In genomic region chr2:9664365-9664764, GRCh38 we compare ENCODE assay signal across 18 cellular contexts.
"Had no signal": no experiment of that assay in that cellular context is flagged by ENCODE, and none has a peak within 500 bp of the region (broad histone marks: within the 10 kb centered on the region; RNA-seq: fewer than 3 reads in every experiment).

No MANE protein-coding gene starts in this region.

- DNase-seq: Kasumi-1, KG1, MV-4-11, NCI-H1048, NCI-H1105, NCI-H1417, NCI-H1436 treated with DMSO at 0.1 percent for 48 hours, NCI-H187 treated with DMSO at 0.1 percent for 48 hours, NCI-H2029 treated with DMSO at 0.1 percent for 48 hours, NCI-H345, NCI-H446 treated with DMSO at 0.1 percent for 48 hours, NCI-H510A treated with DMSO at 0.1 percent for 48 hours, NCI-H526, NCI-H774, SHP77, SK-N-SH, SW 1271 had no signal

- H3K27ac ChIP-seq: RWPE1 had no signal

- H3K9me3 ChIP-seq: SK-N-SH had no signal
